ENCODE assay signal across 8 cellular contexts in the genomic region with DNA sequence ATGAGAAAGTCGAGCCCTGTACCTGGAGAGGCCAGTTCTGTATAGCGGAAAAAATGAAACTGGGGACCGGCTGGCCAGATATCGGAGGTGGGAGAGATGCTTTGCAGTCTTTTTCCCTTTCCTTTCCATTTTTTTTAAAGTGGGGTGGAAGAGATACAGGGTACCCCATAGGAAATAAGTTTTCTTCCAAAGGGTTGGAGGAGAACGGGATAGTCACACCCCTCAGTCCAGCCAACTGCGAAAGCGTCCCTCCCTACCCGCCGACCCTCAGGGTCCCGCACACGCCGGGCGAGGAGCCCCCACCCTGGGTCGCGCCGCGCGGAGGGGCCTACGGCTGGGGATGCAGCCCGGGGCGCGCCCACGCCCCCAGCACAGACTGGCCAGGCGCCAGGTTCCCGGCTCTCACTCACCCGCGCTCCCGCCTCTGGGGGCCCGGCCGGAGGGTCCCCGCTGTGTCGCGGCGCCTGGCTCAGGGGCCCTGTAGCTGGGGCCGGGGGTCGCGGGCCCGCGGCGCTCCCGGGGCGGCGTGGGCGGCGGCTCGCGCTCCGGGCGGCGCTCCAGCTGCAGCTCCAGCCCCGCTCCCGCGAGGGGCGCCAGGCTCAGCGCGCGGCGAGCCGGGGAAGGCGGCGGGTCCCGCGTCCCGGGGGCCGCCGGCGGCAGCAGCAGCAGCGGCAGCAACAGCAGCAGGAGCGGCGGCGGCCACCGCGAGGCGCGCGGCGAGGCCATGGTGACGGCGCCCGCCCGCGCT. TPM values are rescaled to one million over a fixed set of nuclear protein-coding genes. Genes with fewer than 3 reads are reported as not detected.
A peak's percentile ranks its signal among the peaks of the same experiment; 100 is the strongest.
DNase-seq lines count a peak whose midpoint lies in the region; ATAC-seq and TF ChIP-seq lines count a peak whose summit lies in the region.

No MANE protein-coding gene starts in this region.

- H3K4me3 ChIP-seq in Loucy (ENCODE audit: low read length, poor library complexity, severe bottlenecking) (peak overlapping the region; percentile 81), iPS DF 6.9 (ENCODE audit: low read length) (peak overlapping the region; percentile 84), spleen (peak overlapping the region; percentile 71 to 90 (median 76))

- H3K27me3 ChIP-seq in Loucy (ENCODE audit: insufficient read depth, low read length, poor library complexity, severe bottlenecking), result peaks cover 4% of the 10 kb centered on the region
- peaks cover 2% of the 10 kb centered on the region; the same call in 1 of the 2 replicates for H3K27me3 ChIP-seq in iPS DF 6.9 (ENCODE audit: control insufficient read depth, insufficient read depth, low read length)
- H3K27me3 ChIP-seq in spleen (replicated peaks in 1 of 7), result peaks cover 0 to 4% (median 0%) of the 10 kb centered on the region in 7 donors

- H3K27me3 Mint-ChIP-seq in activated naive CD8-positive, alpha-beta T cell, result no peaks in the 10 kb centered on the region

- peak overlapping the region; percentile 93 for H3K4me3 Mint-ChIP-seq in activated naive CD8-positive, alpha-beta T cell

- intact Hi-C loops in spleen (cut with DNase I; ENCODE audit: low total_unique reads), result loop anchor here (10.0 kb wide), 2 partner anchors 59 to 89 kb away; no protein-coding TSS in a partner anchor

- peak; percentile 74 for DNase-seq in GM03348 (ENCODE audit: low spot score)
- no peak for DNase-seq in iPS DF 6.9 (ENCODE audit: low read depth, low spot score)
- DNase-seq in spleen, result peak; percentile 87
- DNase-seq in Ammon's horn (ENCODE audit: low spot score), result no peak
- no peak for DNase-seq in NCI-H2029 treated with DMSO at 0.1 percent for 48 hours (lab: John Stamatoyannopoulos, UW)

- TF ChIP-seq CTCF in Loucy (conservative IDR thresholded peaks at IDR 0.05; ENCODE audit: low read length), result no peak
- TF ChIP-seq CTCF in spleen (IDR thresholded peaks at IDR 0.05 in 8 of 11, conservative IDR thresholded peaks at IDR 0.05 in 3 of 11), result no peak

- peak overlapping the region; percentile 90 for H3K27ac Mint-ChIP-seq in activated naive CD8-positive, alpha-beta T cell

- H3F3A ChIP-seq in Loucy (ENCODE audit: low read depth), result peaks cover 16% of the 10 kb centered on the region

- peaks cover 54% of the 10 kb centered on the region for H3K4me1 Mint-ChIP-seq in activated naive CD8-positive, alpha-beta T cell (ENCODE audit: low read depth)

- H3K9me2 ChIP-seq in Loucy (replicated peaks; ENCODE audit: low read depth, low read length), result no peaks in the 10 kb centered on the region

- H3K9me3 ChIP-seq in Loucy (ENCODE audit: insufficient read depth, low read depth, low read length) (no peaks in the 10 kb centered on the region), iPS DF 6.9 (ENCODE audit: control insufficient read depth, insufficient read depth, low read length) (no peaks in the 10 kb centered on the region), spleen (no peaks in the 10 kb centered on the region)

- peak overlapping the region; percentile 84 for H3K4me2 ChIP-seq in Loucy (ENCODE audit: low read depth, low read length, poor library complexity, severe bottlenecking)

- peak overlapping the region; percentile 72 for H2AFZ ChIP-seq in Loucy (ENCODE audit: low read length)

- TF ChIP-seq POLR2A in spleen (IDR thresholded peaks at IDR 0.05), result no peak

- H3K79me2 ChIP-seq in Loucy (ENCODE audit: insufficient read depth, low read length), result peaks cover 23% of the 10 kb centered on the region; the same call in 1 of the 2 replicates

- peak; percentile 21 for ATAC-seq in GM21576 (IDR thresholded peaks at IDR 0.05; ENCODE audit: unreplicated experiment)

- no peaks in the 10 kb centered on the region for H3K9me3 Mint-ChIP-seq in activated naive CD8-positive, alpha-beta T cell (ENCODE audit: low read depth)

- peaks cover 35% of the 10 kb centered on the region for H3K4me1 ChIP-seq in Loucy (ENCODE audit: insufficient read depth, low read length, poor library complexity, severe bottlenecking)
- peaks cover 5% of the 10 kb centered on the region; the same call in 1 of the 2 replicates for H3K4me1 ChIP-seq in iPS DF 6.9 (ENCODE audit: control insufficient read depth, insufficient read depth, low read length)
- H3K4me1 ChIP-seq in spleen, result peaks cover 37 to 55% (median 52%) of the 10 kb centered on the region in 6 donors

- peak overlapping the region; percentile 74 for H3K9ac ChIP-seq in Loucy (ENCODE audit: low read depth, low read length, poor library complexity, severe bottlenecking)

- peaks cover 17% of the 10 kb centered on the region for H4K20me1 ChIP-seq in Loucy (ENCODE audit: insufficient read depth, low read length, poor library complexity, severe bottlenecking)

- H3K36me3 Mint-ChIP-seq in activated naive CD8-positive, alpha-beta T cell, result peaks cover 3% of the 10 kb centered on the region

- no CpG with 5 or more reads among the region's 82 CpGs for WGBS in iPS DF 6.9 (ENCODE audit: insufficient coverage, insufficient read length)
- WGBS in spleen, 5 donors, result 0 to 1% (median 0%) methylated on average over 19 to 82 of the region's 82 CpGs

- H3K36me3 ChIP-seq in Loucy (ENCODE audit: insufficient read depth, low read length) (no peaks in the 10 kb centered on the region), iPS DF 6.9 (ENCODE audit: control insufficient read depth, insufficient read depth, low read length) (no peaks in the 10 kb centered on the region; the same call in 1 of the 2 replicates), spleen (peaks cover 0 to 2% (median 0%) of the 10 kb centered on the region in 6 donors)

- no peak overlapping the region for H3K27ac ChIP-seq in iPS DF 6.9 (ENCODE audit: low read length)
- H3K27ac ChIP-seq in spleen, result peak overlapping the region; percentile 64 to 94 (median 90)

RNA-seq across cellular contexts. Expression of a gene that starts 0.5 kb away (rescaled TPM):
- 10 to 100 TPM; 52.1 to 87.9 (median 74.4) TPM for total RNA-seq in spleen
- polyA plus RNA-seq in spleen, result 1 to 10 TPM; 3.1 to 6.3 (median 3.4) TPM

Comparison
In these comparisons a context has a peak if more than half of its experiments do, and no peak if none do; other contexts are left out.
1. DNase-seq: peak in GM03348 (single experiment) and spleen (single experiment); none in iPS DF 6.9 (single experiment), Ammon's horn (single experiment) and NCI-H2029 treated with DMSO at 0.1 percent for 48 hours (single experiment).
2. Peak in every context shown above with its lines, with median percentiles within 50 percentile points of each other: H3K4me3 ChIP-seq.